20 cellular contexts compared by ENCODE assay signal in genomic region chr2:191396794-191397193, GRCh38.
"Had no signal": no experiment of that assay in that cellular context is flagged by ENCODE, and none has a peak within 500 bp of the region (broad histone marks: within the 10 kb centered on the region; RNA-seq: fewer than 3 reads in every experiment).

No MANE protein-coding gene starts in this region.

- H3K36me3 Mint-ChIP-seq: IgD-negative memory B cell had no signal

- H3K9me3 Mint-ChIP-seq: IgD-negative memory B cell had no signal

- H3K4me1 Mint-ChIP-seq: IgD-negative memory B cell had no signal

- ATAC-seq: K562 had no signal

- FAIRE-seq: K562, RCC 7860 had no signal

- H3K4me3 Mint-ChIP-seq: IgD-negative memory B cell had no signal

- H3K27me3 Mint-ChIP-seq: IgD-negative memory B cell had no signal

- DNase-seq: Kasumi-1, MM.1S, NCI-H1092 treated with DMSO at 0.1 percent for 48 hours, NCI-H1436, NCI-H187, NCI-H2029, NCI-H2081 treated with DMSO at 0.1 percent for 48 hours, NCI-H2171, NCI-H226, NCI-H446, NCI-H510A, NCI-H524 treated with DMSO at 0.1 percent for 48 hours, NCI-H69, NCI-H774, Right ventricle myocardium superior, RPMI8226, SIG-M5 had no signal
